In the genomic region with DNA sequence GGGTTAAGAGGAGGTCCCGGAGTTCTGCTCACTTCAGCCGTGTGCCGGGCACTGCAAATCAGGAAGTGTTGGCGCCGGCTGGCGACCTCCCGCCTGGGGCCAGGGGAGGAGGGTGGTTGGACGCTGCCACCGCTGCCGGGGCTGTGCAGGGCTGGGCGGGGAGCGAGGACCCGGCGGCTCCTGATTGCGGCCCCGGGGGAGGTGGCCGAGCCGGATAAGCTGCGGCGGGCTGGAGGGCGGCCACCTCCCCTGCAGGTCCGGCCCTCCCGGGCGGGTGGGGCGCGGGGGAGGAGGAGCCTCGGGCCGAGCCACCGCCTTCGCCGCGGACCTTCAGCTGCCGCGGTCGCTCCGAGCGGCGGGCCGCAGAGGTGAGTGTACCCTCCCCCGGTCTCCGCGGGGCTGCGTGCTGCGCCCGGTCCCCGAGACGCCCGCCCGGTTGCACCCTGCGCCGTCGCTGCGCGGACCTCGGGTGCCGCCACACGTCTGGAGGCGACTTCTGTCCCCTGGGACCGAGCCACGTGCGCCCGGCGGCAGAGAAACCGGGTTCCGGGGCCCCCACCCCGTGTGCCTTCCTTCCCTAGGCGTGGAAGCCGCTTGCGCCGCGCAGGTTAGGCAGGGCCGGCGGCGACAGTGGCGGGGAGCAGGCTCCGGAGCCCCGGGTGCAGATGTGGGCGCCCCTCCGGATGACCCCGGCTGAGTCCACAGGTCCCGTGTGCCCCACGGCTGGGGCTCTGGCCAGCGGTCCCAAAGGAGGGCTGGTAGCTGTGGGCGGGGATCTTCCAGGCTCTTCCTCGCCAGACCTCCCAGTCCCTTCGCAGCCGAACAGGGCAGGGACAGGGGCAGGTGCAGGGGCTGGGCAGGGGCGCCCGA, we compare ENCODE assay signal across 8 cellular contexts. TPM values are rescaled to one million over a fixed set of nuclear protein-coding genes. Genes with fewer than 3 reads are reported as not detected.
DNase-seq lines count a peak whose midpoint lies in the region; ATAC-seq and TF ChIP-seq lines count a peak whose summit lies in the region.

A gene with protein sequence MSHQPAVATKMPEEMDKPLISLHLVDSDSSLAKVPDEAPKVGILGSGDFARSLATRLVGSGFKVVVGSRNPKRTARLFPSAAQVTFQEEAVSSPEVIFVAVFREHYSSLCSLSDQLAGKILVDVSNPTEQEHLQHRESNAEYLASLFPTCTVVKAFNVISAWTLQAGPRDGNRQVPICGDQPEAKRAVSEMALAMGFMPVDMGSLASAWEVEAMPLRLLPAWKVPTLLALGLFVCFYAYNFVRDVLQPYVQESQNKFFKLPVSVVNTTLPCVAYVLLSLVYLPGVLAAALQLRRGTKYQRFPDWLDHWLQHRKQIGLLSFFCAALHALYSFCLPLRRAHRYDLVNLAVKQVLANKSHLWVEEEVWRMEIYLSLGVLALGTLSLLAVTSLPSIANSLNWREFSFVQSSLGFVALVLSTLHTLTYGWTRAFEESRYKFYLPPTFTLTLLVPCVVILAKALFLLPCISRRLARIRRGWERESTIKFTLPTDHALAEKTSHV (plus strand): TSS at position 314 of the 870 bp plus-strand sequence. CDS start 7,179 bp downstream, outside the sequence.

- H3K4me3 ChIP-seq in BLaER1 treated with 17β-estradiol and CSF1 and Interleukin-3, amounts not matched to agents 10 nM and 100 nM: peak within 1 kb of the TSS; percentile 56 to 90 (median 73)

- no peak for TF ChIP-seq CTCF in osteocyte (IDR thresholded peaks at IDR 0.05)

- H3K36me3 ChIP-seq in BLaER1 treated with 17β-estradiol and CSF1 and Interleukin-3, amounts not matched to agents 10 nM and 100 nM: peaks cover 0 to 8% (median 0%) of the 10 kb centered on the region in 11 experiments; a peak in 5 of 22 replicates

- H3K36me3 Mint-ChIP-seq in activated CD8-positive, alpha-beta T cell treated with anti-CD3 and anti-CD28 coated beads, Interleukin-2, amount 10 ng/mL, durations not matched to agents 7 days and 5 days (ENCODE audit: low read depth): no peaks in the 10 kb centered on the region
- H3K36me3 Mint-ChIP-seq in osteocyte (ENCODE audit: unreplicated experiment): peaks cover 2% of the 10 kb centered on the region

- H3K27ac ChIP-seq in BLaER1 treated with 17β-estradiol and CSF1 and Interleukin-3, amounts not matched to agents 10 nM and 100 nM: peak within 1 kb of the TSS; percentile 47 to 84 (median 67); a peak in 21 of 22 replicates

- peak within 1 kb of the TSS; percentile 84 to 100 (median 97) for H3K4me2 ChIP-seq in BLaER1 treated with 17β-estradiol and CSF1 and Interleukin-3, amounts not matched to agents 10 nM and 100 nM

- H3K27me3 Mint-ChIP-seq in activated CD8-positive, alpha-beta T cell treated with anti-CD3 and anti-CD28 coated beads, Interleukin-2, amount 10 ng/mL, durations not matched to agents 7 days and 5 days (ENCODE audit: low read depth): peaks cover 32% of the 10 kb centered on the region
- no peaks in the 10 kb centered on the region for H3K27me3 Mint-ChIP-seq in osteocyte (ENCODE audit: unreplicated experiment)

- H3K27ac Mint-ChIP-seq in activated CD8-positive, alpha-beta T cell treated with anti-CD3 and anti-CD28 coated beads, Interleukin-2, amount 10 ng/mL, durations not matched to agents 7 days and 5 days: no peak within 1 kb of the TSS
- no peak within 1 kb of the TSS for H3K27ac Mint-ChIP-seq in osteocyte (ENCODE audit: unreplicated experiment)

- no peaks in the 10 kb centered on the region for H3K9me3 ChIP-seq in BLaER1 treated with 17β-estradiol and CSF1 and Interleukin-3, amounts not matched to agents 10 nM and 100 nM (replicated peaks in 1 of 11)

- H3K4me3 Mint-ChIP-seq in activated CD8-positive, alpha-beta T cell treated with anti-CD3 and anti-CD28 coated beads, Interleukin-2, amount 10 ng/mL, durations not matched to agents 7 days and 5 days: peak within 1 kb of the TSS; percentile 22
- H3K4me3 Mint-ChIP-seq in osteocyte (ENCODE audit: unreplicated experiment): peak within 1 kb of the TSS; percentile 62

- H3K27me3 ChIP-seq in BLaER1 treated with 17β-estradiol and CSF1 and Interleukin-3, amounts not matched to agents 10 nM and 100 nM: peaks cover 0 to 5% (median 0%) of the 10 kb centered on the region in 11 experiments; a peak in 1 of 22 replicates

- CTCF ChIA-PET in activated CD8-positive, alpha-beta T cell treated with anti-CD3 and anti-CD28 coated beads, Interleukin-2, amount 10 ng/mL, durations not matched to agents 7 days and 5 days (lab: Charles Lee): no interaction called here

- peak within 1 kb of the TSS; percentile 69 to 84 (median 81) for H3K9ac ChIP-seq in BLaER1 treated with 17β-estradiol and CSF1 and Interleukin-3, amounts not matched to agents 10 nM and 100 nM

- ATAC-seq in GM18517 (IDR thresholded peaks at IDR 0.05; ENCODE audit: unreplicated experiment) (peak; percentile 82), HG02852 (IDR thresholded peaks at IDR 0.05; ENCODE audit: unreplicated experiment) (peak; percentile 77), Right ventricle myocardium superior (ENCODE audit: poor library complexity) (peak; percentile 93)
- ATAC-seq in activated CD8-positive, alpha-beta T cell treated with anti-CD3 and anti-CD28 coated beads, Interleukin-2, amount 10 ng/mL, durations not matched to agents 7 days and 5 days: peak; percentile 74

- no peaks in the 10 kb centered on the region for H3K4me1 Mint-ChIP-seq in activated CD8-positive, alpha-beta T cell treated with anti-CD3 and anti-CD28 coated beads, Interleukin-2, amount 10 ng/mL, durations not matched to agents 7 days and 5 days (ENCODE audit: low read depth)
- H3K4me1 Mint-ChIP-seq in osteocyte (ENCODE audit: unreplicated experiment): peaks cover 8% of the 10 kb centered on the region

- POLR2A ChIA-PET in activated CD8-positive, alpha-beta T cell treated with anti-CD3 and anti-CD28 coated beads, Interleukin-2, amount 10 ng/mL, durations not matched to agents 7 days and 5 days (lab: Charles Lee): interaction anchor here (0.6 kb wide), 1 partner anchor 11 kb away, joined by 3 read pairs; no protein-coding TSS in a partner anchor

- no peaks in the 10 kb centered on the region for H3K9me3 Mint-ChIP-seq in activated CD8-positive, alpha-beta T cell treated with anti-CD3 and anti-CD28 coated beads, Interleukin-2, amount 10 ng/mL, durations not matched to agents 7 days and 5 days (ENCODE audit: insufficient read depth)
- H3K9me3 Mint-ChIP-seq in osteocyte (ENCODE audit: unreplicated experiment): no peaks in the 10 kb centered on the region

- H3K4me1 ChIP-seq in BLaER1 treated with 17β-estradiol and CSF1 and Interleukin-3, amounts not matched to agents 10 nM and 100 nM: peaks cover 14 to 32% (median 25%) of the 10 kb centered on the region in 10 experiments

- DNase-seq in NCI-H146 treated with DMSO at 0.1 percent for 48 hours (lab: John Stamatoyannopoulos, UW; ENCODE audit: unreplicated experiment) (peak; percentile 84), Right ventricle myocardium superior (peak; percentile 86), osteocyte (ENCODE audit: extremely low spot score, unreplicated experiment) (peak; percentile 87), NCI-H446 treated with DMSO at 0.1 percent for 48 hours (lab: John Stamatoyannopoulos, UW) (no peak)
- DNase-seq in activated CD8-positive, alpha-beta T cell treated with anti-CD3 and anti-CD28 coated beads, Interleukin-2, amount 10 ng/mL, durations not matched to agents 7 days and 5 days: peak; percentile 21

- peaks cover 0 to 44% (median 0%) of the 10 kb centered on the region in 11 experiments; a peak in 8 of 22 replicates for H4K20me1 ChIP-seq in BLaER1 treated with 17β-estradiol and CSF1 and Interleukin-3, amounts not matched to agents 10 nM and 100 nM

- intact Hi-C loops in Right ventricle myocardium superior (cut with DNase I): no loop called here

RNA-seq across cellular contexts. Expression of the gene that starts here (rescaled TPM):
- under 1 TPM; 0.13 TPM for total RNA-seq in activated CD8-positive, alpha-beta T cell treated with anti-CD3 and anti-CD28 coated beads, Interleukin-2, amount 10 ng/mL, durations not matched to agents 7 days and 5 days
- total RNA-seq in Right ventricle myocardium superior (10.8 TPM), osteocyte (19.3 and 22.7 TPM in 2 replicates)

Comparison
In these comparisons a context has a peak if more than half of its experiments do, and no peak if none do; other contexts are left out.
1. RNA of the gene that starts here (total RNA-seq): 19.3 to 22.7 TPM in osteocyte and 10.8 TPM in Right ventricle myocardium superior (single experiment); 0.13 TPM in activated CD8-positive, alpha-beta T cell treated with anti-CD3 and anti-CD28 coated beads, Interleukin-2, amount 10 ng/mL, durations not matched to agents 7 days and 5 days; every median in the first group is over 10 times any median in the second.
2. Peak in DNase-seq and ATAC-seq in activated CD8-positive, alpha-beta T cell treated with anti-CD3 and anti-CD28 coated beads, Interleukin-2, amount 10 ng/mL, durations not matched to agents 7 days and 5 days; RNA of the gene not detected or under 1 TPM.
3. Peak in every context shown above with its lines, with median percentiles within 50 percentile points of each other: ATAC-seq.